Comparison of ENCODE assay signal across 8 cellular contexts in the genomic region with DNA sequence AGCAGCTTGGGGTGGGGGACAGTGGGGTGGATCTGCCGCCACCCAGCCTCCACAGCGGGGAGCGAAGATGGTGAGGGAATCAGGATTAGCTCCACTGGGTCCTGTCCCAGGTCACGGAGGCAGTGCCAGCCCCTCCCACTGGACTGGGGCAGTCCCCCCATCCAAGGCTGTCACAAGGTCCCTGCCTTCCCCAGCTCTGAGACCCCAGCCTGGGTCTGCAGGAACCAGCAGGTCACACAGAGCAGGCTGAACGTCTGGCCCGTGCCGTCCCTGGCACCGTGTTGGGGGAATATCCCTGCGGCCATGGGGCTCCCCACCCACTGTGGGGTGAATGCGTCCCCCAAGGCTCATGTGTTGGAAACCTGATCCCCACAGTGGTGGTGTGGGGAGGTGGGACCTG.
"Had no signal": no experiment of that assay in that cellular context is flagged by ENCODE, and none has a peak within 500 bp of the region (broad histone marks: within the 10 kb centered on the region; RNA-seq: fewer than 3 reads in every experiment).

No MANE protein-coding gene starts in this region.

- H3K4me1 Mint-ChIP-seq: GM23338, H9, IgD-negative memory B cell had no signal

- H3K4me2 ChIP-seq: GM23338 had no signal

- ATAC-seq: GM23338, HepG2 had no signal

- H2AFZ ChIP-seq: GM23338 had no signal

- DNase-seq: H9, HCEC 1CT, HFFc6, KBM-7 had no signal

- H3K4me3 ChIP-seq: GM23338 had no signal

- H3K27ac ChIP-seq: HL-60 had no signal

- H3K27ac Mint-ChIP-seq: GM23338, HFFc6, IgD-negative memory B cell had no signal

- H3K4me3 Mint-ChIP-seq: GM23338, H9, HFFc6, IgD-negative memory B cell had no signal

- H3K27me3 Mint-ChIP-seq: IgD-negative memory B cell had no signal
